In the genomic region with DNA sequence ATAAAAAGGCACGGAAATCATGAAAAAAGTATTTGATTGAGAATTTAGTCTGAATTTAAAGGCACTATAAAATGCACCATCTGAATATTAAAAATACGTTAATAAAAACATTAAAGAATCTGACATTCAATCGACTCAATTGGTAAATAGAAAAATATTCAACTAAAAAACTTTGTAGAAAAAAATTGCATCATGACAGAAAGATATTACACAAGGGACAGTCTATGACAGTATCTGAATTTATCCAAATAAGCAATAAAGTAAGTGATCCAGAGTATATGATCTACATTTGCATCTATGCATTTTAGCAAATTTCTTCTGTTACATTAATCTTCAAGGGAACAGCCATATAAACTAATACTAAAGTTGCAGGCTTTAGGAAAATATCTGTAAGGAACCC, we compare ENCODE assay signal across 33 cellular contexts.
"Had no signal": no experiment of that assay in that cellular context is flagged by ENCODE, and none has a peak within 500 bp of the region (broad histone marks: within the 10 kb centered on the region; RNA-seq: fewer than 3 reads in every experiment).

No MANE protein-coding gene starts in this region.

- H3K9me3 ChIP-seq: ascending aorta had no signal

- H3K36me3 ChIP-seq: ascending aorta, cardiac muscle cell had no signal

- H3K4me3 ChIP-seq: ascending aorta, cardiac muscle cell had no signal

- FAIRE-seq: bronchial epithelial cell, TTC549 had no signal

- H3K4me1 ChIP-seq: ascending aorta had no signal

- DNase-seq: activated CD4-positive, alpha-beta memory T cell treated with anti-CD3 and anti-CD28 coated beads, Interleukin-2, amount 10 ng/mL, durations not matched to agents 7 days and 5 days; activated CD4-positive, alpha-beta T cell treated with anti-CD3 and anti-CD28 coated beads for 1 hour; activated CD4-positive, alpha-beta T cell treated with anti-CD3 and anti-CD28 coated beads for 36 hours; activated CD4-positive, alpha-beta T cell treated with anti-CD3 and anti-CD28 coated beads for 48 hours; activated CD4-positive, alpha-beta T cell treated with anti-CD3 and anti-CD28 coated beads, Interleukin-2, amount 10 ng/mL, durations not matched to agents 7 days and 5 days; activated CD4-positive, alpha-beta T cell treated with anti-CD3 and anti-CD28 coated beads, Interleukin-2, amount 50 U/mL, for 48 hours; activated CD4-positive, CD25-positive, alpha-beta regulatory T cell; activated CD8-positive, alpha-beta memory T cell treated with anti-CD3 and anti-CD28 coated beads for 24 hours; activated CD8-positive, alpha-beta memory T cell treated with anti-CD3 and anti-CD28 coated beads, Interleukin-2, amount 10 ng/mL, durations not matched to agents 7 days and 5 days; activated CD8-positive, alpha-beta memory T cell treated with anti-CD3 and anti-CD28 coated beads, Interleukin-2, amount 50 U/mL, for 48 hours; activated CD8-positive, alpha-beta T cell treated with anti-CD3 and anti-CD28 coated beads, Interleukin-2, amount 10 ng/mL, durations not matched to agents 7 days and 5 days; activated effector memory CD4-positive, alpha-beta T cell treated with Interleukin-2 at 50 U/mL for 16 hours; activated gamma-delta T cell; activated naive CD4-positive, alpha-beta T cell treated with anti-CD3 and anti-CD28 coated beads, Interleukin-2, amount 10 ng/mL, durations not matched to agents 7 days and 5 days; activated naive CD4-positive, alpha-beta T cell treated with Interleukin-2 at 50 U/mL for 16 hours; activated naive CD8-positive, alpha-beta T cell treated with anti-CD3 and anti-CD28 coated beads, Interleukin-2, amount 10 ng/mL, durations not matched to agents 7 days and 5 days; activated naive CD8-positive, alpha-beta T cell treated with anti-CD3 and anti-CD28 coated beads, Interleukin-2, amount 50 U/mL, for 24 hours; activated T-cell treated with anti-CD3 and anti-CD28 coated beads, Interleukin-2, amount 50 U/mL, for 24 hours; activated T-cell treated with anti-CD3 and anti-CD28 coated beads, Interleukin-2, amount 50 U/mL, for 48 hours; amygdala; anterior cingulate cortex; caudate nucleus; cerebellar nuclear complex; T-helper 1 cell; T-helper 2 cell; T-helper 9 cell had no signal

- H3K27ac ChIP-seq: ascending aorta, cardiac muscle cell, VCaP had no signal

- H3K27me3 ChIP-seq: ascending aorta, cardiac muscle cell had no signal

- ATAC-seq: activated CD4-positive, alpha-beta T cell treated with anti-CD3 and anti-CD28 coated beads for 36 hours; activated CD4-positive, CD25-positive, alpha-beta regulatory T cell treated with anti-CD3 and anti-CD28 coated beads, Interleukin-2, amount 50 U/mL, for 24 hours; activated CD8-positive, alpha-beta memory T cell treated with anti-CD3 and anti-CD28 coated beads, Interleukin-2, amount 10 ng/mL, durations not matched to agents 7 days and 5 days; activated CD8-positive, alpha-beta T cell treated with anti-CD3 and anti-CD28 coated beads, Interleukin-2, amount 10 ng/mL, durations not matched to agents 7 days and 5 days; activated naive CD8-positive, alpha-beta T cell treated with anti-CD3 and anti-CD28 coated beads, Interleukin-2, amount 50 U/mL, for 24 hours; WTC11 had no signal
